Comparison of ENCODE assay signal across 1 cellular context in genomic region chr5:67992919-67993318, GRCh38.
TF ChIP-seq lines count a peak whose summit lies in the region.

No MANE protein-coding gene starts in this region.

TF ChIP-seq in HepG2, 621 proteins besides CTCF, POLR2A, EP300 and RAD21 (continued from another document):
- TF ChIP-seq SMARCE1 (IDR thresholded peaks at IDR 0.05; ENCODE audit: borderline replicate concordance), result no peak
- no peak for TF ChIP-seq CREBL2 (CRISPR knock-in tag; IDR thresholded peaks at IDR 0.05; ENCODE audit: borderline replicate concordance)
- no peak for TF ChIP-seq DBP (CRISPR knock-in tag; IDR thresholded peaks at IDR 0.05; ENCODE audit: not compliant biosample characterization)
- no peak for TF ChIP-seq ZNF292 (CRISPR knock-in tag; IDR thresholded peaks at IDR 0.05; ENCODE audit: borderline replicate concordance, low read depth)
- TF ChIP-seq LCORL (IDR thresholded peaks at IDR 0.05), result no peak
- TF ChIP-seq LCORL (CRISPR knock-in tag; IDR thresholded peaks at IDR 0.05), result no peak
- TF ChIP-seq SIN3A (IDR thresholded peaks at IDR 0.05; ENCODE audit: borderline replicate concordance, low read depth, low read length), result no peak
